Comparison of ENCODE assay signal across 8 cellular contexts in the genomic region with DNA sequence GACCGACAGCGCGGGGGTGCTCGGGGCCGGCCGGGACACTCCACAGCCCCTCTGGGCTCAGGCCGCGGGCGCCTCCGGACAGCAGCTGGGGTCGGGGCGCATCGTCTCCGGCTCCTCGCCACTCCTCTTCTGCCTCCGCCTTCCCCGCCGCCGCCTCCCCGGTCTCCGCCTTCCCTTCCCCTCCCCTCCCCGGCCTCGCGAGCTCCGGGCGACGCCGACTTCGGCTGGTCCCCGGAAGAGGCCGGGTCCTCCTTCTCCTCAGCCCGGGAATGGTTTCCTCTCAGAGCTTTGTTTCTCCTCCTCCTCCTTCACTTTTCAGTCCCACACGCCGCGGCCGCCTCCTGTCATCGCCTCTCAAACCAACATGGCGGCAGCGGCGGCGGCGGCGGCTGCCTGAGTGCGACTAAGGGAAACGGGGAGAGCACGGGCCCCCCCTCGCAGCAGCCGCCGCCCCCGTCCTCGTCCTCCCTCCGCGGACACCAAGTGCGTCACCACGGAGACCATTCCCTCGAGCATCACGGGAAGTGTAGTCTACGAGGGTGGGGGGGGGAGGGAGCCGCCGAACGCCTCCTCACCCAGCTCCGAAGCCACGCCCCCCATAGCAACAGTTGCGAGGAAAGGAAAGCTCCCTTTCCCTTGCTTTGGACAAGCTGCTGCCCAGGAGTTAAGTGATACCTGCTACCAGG. TPM values are rescaled to one million over a fixed set of nuclear protein-coding genes. Genes with fewer than 3 reads are reported as not detected.
DNase-seq lines count a peak whose midpoint lies in the region; ATAC-seq, FAIRE-seq and TF ChIP-seq lines count a peak whose summit lies in the region.

UBL3 (minus strand) TSS at position 405 of the 686 bp plus-strand sequence. CDS start 1,079 bp downstream, outside the sequence.

- TF ChIP-seq CTCF in BE2C (IDR thresholded peaks at IDR 0.05; ENCODE audit: low read depth, low read length) (no peak), chondrocyte (IDR thresholded peaks at IDR 0.05) (no peak), kidney epithelial cell (IDR thresholded peaks at IDR 0.05; ENCODE audit: insufficient read depth, low read length, poor library complexity, severe bottlenecking) (no peak)

- H3K4me1 ChIP-seq in BE2C = peaks cover 3% of the 10 kb centered on the region

- H3K9me3 ChIP-seq in BE2C = no peaks in the 10 kb centered on the region

- no peaks in the 10 kb centered on the region for H3K27me3 ChIP-seq in BE2C
- H3K27me3 ChIP-seq in kidney epithelial cell (ENCODE audit: control insufficient read depth, insufficient read depth, low read length) = no peaks in the 10 kb centered on the region

- ATAC-seq in HG03442 (IDR thresholded peaks at IDR 0.05; ENCODE audit: unreplicated experiment) = peak; percentile 87
- ATAC-seq in activated CD4-positive, alpha-beta T cell treated with anti-CD3 and anti-CD28 coated beads for 36 hours = peak; percentile 86

- intact Hi-C loops in activated CD4-positive, alpha-beta T cell treated with anti-CD3 and anti-CD28 coated beads for 36 hours (cut with DNase I, micrococcal nuclease) = loop anchor here (1.0 to 10.0 kb wide), 14 partner anchors 19 to 1314 kb away; partner anchors contain the start of genes SLC7A1 (in 2 of the 2), USPL1 (in 2 of the 2), HSPH1 (in 1 of the 2) and KATNAL1 (in 1 of the 2)

- H3K4me1 Mint-ChIP-seq in activated CD4-positive, alpha-beta T cell treated with anti-CD3 and anti-CD28 coated beads for 36 hours = peaks cover 42% of the 10 kb centered on the region
- peaks cover 35% of the 10 kb centered on the region for H3K4me1 Mint-ChIP-seq in chondrocyte (ENCODE audit: low read depth)

- peak; percentile 90 for FAIRE-seq in GM19239 (lab: Jason Lieb, UNC)

- H3K27me3 Mint-ChIP-seq in activated CD4-positive, alpha-beta T cell treated with anti-CD3 and anti-CD28 coated beads for 36 hours = no peaks in the 10 kb centered on the region
- H3K27me3 Mint-ChIP-seq in chondrocyte (ENCODE audit: low read depth) = no peaks in the 10 kb centered on the region

- H3K4me3 Mint-ChIP-seq in activated CD4-positive, alpha-beta T cell treated with anti-CD3 and anti-CD28 coated beads for 36 hours = peak within 1 kb of the TSS; percentile 90
- peak within 1 kb of the TSS; percentile 83 for H3K4me3 Mint-ChIP-seq in chondrocyte (ENCODE audit: unreplicated experiment)

- peak within 1 kb of the TSS; percentile 83 for H3K4me3 ChIP-seq in BE2C (ENCODE audit: low read depth, low read length)
- H3K4me3 ChIP-seq in kidney epithelial cell (ENCODE audit: low read depth, low read length) = peak within 1 kb of the TSS; percentile 73

- POLR2A ChIA-PET in activated CD4-positive, alpha-beta T cell treated with anti-CD3 and anti-CD28 coated beads for 36 hours (lab: Charles Lee) = interaction anchor here (0.5 to 1.8 kb wide), 4 partner anchors 32 to 308 kb away, joined by 3 to 7 read pairs (median 4); no protein-coding TSS in a partner anchor

- DNase-seq in BE2C (peak; percentile 97), GM19239 (ENCODE audit: insufficient read length, low spot score) (peak; percentile 90), NCI-H524 (lab: John Stamatoyannopoulos, UW) (peak; percentile 99), chondrocyte (ENCODE audit: low spot score) (peak; percentile 98), kidney epithelial cell (ENCODE audit: low read depth) (peak; percentile 84)
- peak; percentile 98 for DNase-seq in activated CD4-positive, alpha-beta T cell treated with anti-CD3 and anti-CD28 coated beads for 36 hours
- DNase-seq in stimulated activated CD4-positive, alpha-beta T cell treated with anti-CD3 and anti-CD28 coated beads, Interleukin-15, amount 100 ng/mL, for 24 hours = peak; percentile 95

- no peaks in the 10 kb centered on the region for H3K36me3 ChIP-seq in BE2C
- H3K36me3 ChIP-seq in kidney epithelial cell (ENCODE audit: control insufficient read depth, insufficient read depth, low read length) = no peaks in the 10 kb centered on the region

- H3K27ac Mint-ChIP-seq in activated CD4-positive, alpha-beta T cell treated with anti-CD3 and anti-CD28 coated beads for 36 hours = peak within 1 kb of the TSS; percentile 98
- H3K27ac Mint-ChIP-seq in chondrocyte (ENCODE audit: unreplicated experiment) = peak within 1 kb of the TSS; percentile 100

- H3K9me3 Mint-ChIP-seq in activated CD4-positive, alpha-beta T cell treated with anti-CD3 and anti-CD28 coated beads for 36 hours (ENCODE audit: low read depth) = no peaks in the 10 kb centered on the region
- no peaks in the 10 kb centered on the region for H3K9me3 Mint-ChIP-seq in chondrocyte (ENCODE audit: low read depth)

- CTCF ChIA-PET in activated CD4-positive, alpha-beta T cell treated with anti-CD3 and anti-CD28 coated beads for 36 hours (lab: Charles Lee) = interaction anchor here (0.9 to 3.4 kb wide), 8 partner anchors 44 to 282 kb away, joined by 3 to 19 read pairs (median 4); no protein-coding TSS in a partner anchor

- peaks cover 8% of the 10 kb centered on the region for H3K36me3 Mint-ChIP-seq in activated CD4-positive, alpha-beta T cell treated with anti-CD3 and anti-CD28 coated beads for 36 hours (ENCODE audit: low read depth)
- peaks cover 1% of the 10 kb centered on the region for H3K36me3 Mint-ChIP-seq in chondrocyte (ENCODE audit: low read depth)

RNA-seq across cellular contexts. Expression of gene UBL3, which starts in this region (rescaled TPM):
- 6.5 TPM for polyA plus RNA-seq in BE2C (2012; ENCODE audit: insufficient read depth, insufficient read length, low read depth)
- 10 to 100 TPM in 1 of 2 experiments, 1 to 10 TPM in 1; 9.1 to 10.7 TPM for total RNA-seq in activated CD4-positive, alpha-beta T cell treated with anti-CD3 and anti-CD28 coated beads for 36 hours
- total RNA-seq in chondrocyte (21.3 to 41.8 TPM (median 23.5 TPM) in 3 replicates), kidney epithelial cell (20.9 and 23.0 TPM in 2 replicates)

Comparison
In these comparisons a context has a peak if more than half of its experiments do, and no peak if none do; other contexts are left out.
1. Peak in every context shown above with its lines: DNase-seq, ATAC-seq and H3K4me3 ChIP-seq.